In the genomic region with DNA sequence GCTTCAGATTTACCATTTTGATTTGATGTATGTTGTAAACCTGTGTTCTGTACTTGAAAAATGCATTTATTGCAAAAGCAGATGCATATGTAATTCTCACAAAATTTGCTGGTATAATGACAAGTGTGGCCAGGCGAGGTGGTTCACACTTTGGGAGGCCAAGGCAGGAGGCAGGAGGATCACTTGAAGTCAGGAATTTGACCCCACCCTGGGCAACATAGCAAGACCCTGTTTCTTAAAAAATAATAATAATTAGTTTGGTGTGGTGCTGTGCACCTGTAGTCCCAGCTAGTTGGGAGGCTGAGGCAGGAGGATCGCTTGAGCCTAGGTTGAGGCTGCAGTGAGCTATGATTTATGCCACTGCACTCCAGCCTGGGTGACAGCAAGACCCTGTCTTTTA, we compare ENCODE assay signal across 8 cellular contexts.
"Had no signal": no experiment of that assay in that cellular context is flagged by ENCODE, and none has a peak within 500 bp of the region (broad histone marks: within the 10 kb centered on the region; RNA-seq: fewer than 3 reads in every experiment).

No MANE protein-coding gene starts in this region.

- H3K4me3 ChIP-seq: GM12878 had no signal

- FAIRE-seq: G401.6, GM12878, GM12891, GM12892, GM18507, GM19239 had no signal

- ATAC-seq: GM12878 had no signal

- DNase-seq: GDM1, GF-D8 had no signal
